Comparison of ENCODE assay signal across 16 cellular contexts in the genomic region with DNA sequence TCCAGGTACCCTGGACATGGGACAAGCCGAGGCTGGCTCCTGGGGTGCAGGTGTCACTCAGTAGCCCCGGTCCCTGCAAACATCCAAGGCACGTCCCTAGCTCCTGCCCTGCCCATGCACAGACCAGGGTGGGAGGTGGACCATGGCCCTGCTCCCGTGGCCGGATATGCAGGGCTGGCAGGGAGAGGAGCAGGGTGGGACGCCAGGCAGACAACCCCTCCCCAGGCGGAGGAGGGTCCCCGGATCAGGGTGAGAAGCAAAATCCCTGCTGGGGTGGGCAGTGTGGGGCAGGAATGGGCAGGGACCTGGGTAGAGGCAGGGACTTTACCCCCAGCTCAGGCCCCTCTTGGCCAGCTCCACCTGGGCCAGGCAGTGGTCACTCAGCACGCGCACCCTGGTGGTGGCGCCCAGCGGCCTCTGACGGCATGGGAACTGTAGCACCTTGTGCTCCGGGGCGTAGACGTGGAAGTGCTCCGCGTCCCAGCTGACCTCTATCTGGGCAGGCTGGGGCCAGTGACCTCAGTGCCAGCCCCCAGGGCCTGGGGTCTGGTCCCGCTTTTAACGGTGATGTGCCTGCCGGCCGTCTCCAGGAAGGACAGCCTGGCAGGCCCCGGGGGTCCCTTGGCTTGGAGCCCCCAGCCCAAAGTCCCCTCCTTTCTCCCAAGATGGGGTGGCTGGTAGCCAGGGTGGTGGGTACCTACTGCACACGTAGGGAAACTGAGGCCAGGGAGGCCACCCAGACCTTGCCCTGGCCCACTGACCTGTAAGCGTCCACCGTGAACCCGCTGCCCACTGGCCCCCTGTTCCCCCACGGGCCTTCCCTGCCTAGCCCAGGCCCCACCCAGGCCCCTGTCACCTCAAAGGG. TPM values are rescaled to one million over a fixed set of nuclear protein-coding genes. Genes with fewer than 3 reads are reported as not detected.
A peak's percentile ranks its signal among the peaks of the same experiment; 100 is the strongest.
DNase-seq lines count a peak whose midpoint lies in the region; ATAC-seq and TF ChIP-seq lines count a peak whose summit lies in the region.
"Had no signal": no experiment of that assay in that cellular context is flagged by ENCODE, and none has a peak within 500 bp of the region (broad histone marks: within the 10 kb centered on the region; RNA-seq: fewer than 3 reads in every experiment).

No MANE protein-coding gene starts in this region.

- H3K4ac ChIP-seq in H9 (ENCODE audit: low read depth, low read length) = no peak overlapping the region
- H3K4ac ChIP-seq in mesenchymal stem cell (ENCODE audit: low read depth in 1 of 2, low read length in 2 of 2) = no peak overlapping the region

- H3K27ac Mint-ChIP-seq in H9 = no peak overlapping the region
- H3K27ac Mint-ChIP-seq: CD4-positive, CD25-positive, alpha-beta regulatory T cell had no signal

- H3K36me3 Mint-ChIP-seq in H9 (ENCODE audit: insufficient read depth in 1 of 3, low read depth in 3 of 3) = no peaks in the 10 kb centered on the region
- H3K36me3 Mint-ChIP-seq: CD4-positive, CD25-positive, alpha-beta regulatory T cell had no signal

- ATAC-seq in body of pancreas = peak; percentile 16

- H3K79me1 ChIP-seq in H9 (ENCODE audit: insufficient read depth, low read depth, low read length, poor library complexity, severe bottlenecking) (no peaks in the 10 kb centered on the region), mesenchymal stem cell (replicated peaks; ENCODE audit: low read length, poor library complexity, severe bottlenecking) (peaks cover 4% of the 10 kb centered on the region)

- H2BK5ac ChIP-seq in H9 (ENCODE audit: insufficient read length, low read length) (no peak overlapping the region), mesenchymal stem cell (ENCODE audit: low read depth, low read length, poor library complexity, severe bottlenecking) (no peak overlapping the region)

- H2BK15ac ChIP-seq in H9 (ENCODE audit: low read depth, low read length) (no peak overlapping the region), mesenchymal stem cell (ENCODE audit: low read depth, poor library complexity, severe bottlenecking) (no peak overlapping the region)

- H3T11ph ChIP-seq in H9 (ENCODE audit: low read length) = no peak overlapping the region

- no peak overlapping the region for H3K56ac ChIP-seq in H9 (ENCODE audit: insufficient read length, low read depth, low read length)

- H3K23ac ChIP-seq in H9 (ENCODE audit: insufficient read length, low read depth, low read length) = no peak overlapping the region
- no peak overlapping the region for H3K23ac ChIP-seq in mesenchymal stem cell (ENCODE audit: low read length in 2 of 2)

- H3K9me3 Mint-ChIP-seq in H9 = no peaks in the 10 kb centered on the region; a peak in 1 of 5 replicates
- H3K9me3 Mint-ChIP-seq: CD4-positive, CD25-positive, alpha-beta regulatory T cell had no signal

- TF ChIP-seq POLR2A in body of pancreas (IDR thresholded peaks at IDR 0.05) = no peak

- no peak overlapping the region for H3K18ac ChIP-seq in H9 (ENCODE audit: insufficient read length, low read depth, low read length)
- no peak overlapping the region for H3K18ac ChIP-seq in mesenchymal stem cell (ENCODE audit: low read depth in 1 of 2, low read length in 2 of 2)

- H3K4me1 ChIP-seq in H9 (ENCODE audit: insufficient read depth, low read length) (peaks cover 2% of the 10 kb centered on the region; the same call in 1 of the 2 replicates), body of pancreas (peaks cover 21% of the 10 kb centered on the region), mesenchymal stem cell (ENCODE audit: control insufficient read depth, insufficient read depth, low read depth, low read length) (peaks cover 50% of the 10 kb centered on the region)

- H3K4me2 ChIP-seq in H9 (ENCODE audit: insufficient read depth, insufficient read length, low read length) (no peak overlapping the region), mesenchymal stem cell (ENCODE audit: low read length, poor library complexity, severe bottlenecking) (no peak overlapping the region)

- H3K27me3 ChIP-seq in H9 (ENCODE audit: insufficient read depth, low read length) (no peaks in the 10 kb centered on the region), body of pancreas (peaks cover 0 to 4% of the 10 kb centered on the region in 2 donors), mesenchymal stem cell (ENCODE audit: control insufficient read depth in 1 of 2, insufficient read depth in 1 of 2, low read length in 2 of 2) (peaks cover 7 to 35% of the 10 kb centered on the region in 2 experiments)

- H3K27ac ChIP-seq in H9 (ENCODE audit: insufficient read length, low read depth, low read length) = no peak overlapping the region
- no peak overlapping the region for H3K27ac ChIP-seq in body of pancreas
- no peak overlapping the region for H3K27ac ChIP-seq in mesenchymal stem cell (ENCODE audit: low read length, poor library complexity, severe bottlenecking)
- H3K27ac ChIP-seq: SK-N-MC had no signal

- no CpG with 5 or more reads among the region's 28 CpGs for WGBS in H9 (ENCODE audit: extremely low coverage, insufficient read length, low lambda C conversion rate)
- WGBS in body of pancreas, 2 donors = 57 to 78% methylated on average over 9 to 23 of the region's 28 CpGs
- WGBS in mesenchymal stem cell = 90% methylated on average over 28 of the region's 28 CpGs

- H2BK120ac ChIP-seq in H9 (ENCODE audit: low read depth, low read length, poor library complexity, severe bottlenecking) (no peak overlapping the region), mesenchymal stem cell (ENCODE audit: low read depth, low read length) (no peak overlapping the region)

- H2BK12ac ChIP-seq in H9 (ENCODE audit: insufficient read length, low read depth, low read length) (no peak overlapping the region), mesenchymal stem cell (ENCODE audit: low read length in 2 of 2) (no peak overlapping the region)

- 0 out of 2 replicates have a peak overlapping the region, but pooled peaks have one; percentile 19 for H3K14ac ChIP-seq in H9 (ENCODE audit: insufficient read depth, low read length)
- no peak overlapping the region for H3K14ac ChIP-seq in mesenchymal stem cell (ENCODE audit: low read length in 2 of 2)

- H4K91ac ChIP-seq in H9 (ENCODE audit: insufficient read length, low read depth, low read length) (no peak overlapping the region), mesenchymal stem cell (ENCODE audit: low read length) (peak overlapping the region; percentile 21)

- TF ChIP-seq CTCF in H9 (conservative IDR thresholded peaks at IDR 0.05) (no peak), body of pancreas (IDR thresholded peaks at IDR 0.05) (peak in 3 of 7 experiments; percentile 32 to 53 (median 46))

- H2BK20ac ChIP-seq in H9 (ENCODE audit: low read depth, low read length, poor library complexity, severe bottlenecking) = no peak overlapping the region

- H4K8ac ChIP-seq in H9 (replicated peaks; ENCODE audit: insufficient read length, low read depth, low read length) (no peak overlapping the region), mesenchymal stem cell (ENCODE audit: low read length) (no peak overlapping the region)

- H4K20me1 ChIP-seq in H9 (ENCODE audit: control insufficient read depth, insufficient read depth, insufficient read length) = no peaks in the 10 kb centered on the region

- H2AK5ac ChIP-seq in H9 (ENCODE audit: insufficient read length, low read length) (no peak overlapping the region), mesenchymal stem cell (ENCODE audit: low read length, severe bottlenecking) (no peak overlapping the region)

- H3K36me3 ChIP-seq in body of pancreas (replicated peaks in 1 of 2; ENCODE audit: insufficient read depth in 1 of 2, low read depth in 2 of 2) (no peaks in the 10 kb centered on the region), mesenchymal stem cell (ENCODE audit: control insufficient read depth in 1 of 2, insufficient read depth in 2 of 2, low read depth in 1 of 2, low read length in 2 of 2) (no peaks in the 10 kb centered on the region)

- H3K23me2 ChIP-seq in H9 (ENCODE audit: insufficient read length, low read depth, low read length, poor library complexity, severe bottlenecking) = no peaks in the 10 kb centered on the region

- no peak overlapping the region for H3K4me3 Mint-ChIP-seq in H9
- H3K4me3 Mint-ChIP-seq: CD4-positive, CD25-positive, alpha-beta regulatory T cell had no signal

- H3K9me3 ChIP-seq in H9 (ENCODE audit: control insufficient read depth, low read depth, low read length) (no peaks in the 10 kb centered on the region), body of pancreas (no peaks in the 10 kb centered on the region), mesenchymal stem cell (ENCODE audit: control insufficient read depth, low read length) (no peaks in the 10 kb centered on the region)

- H3K9ac ChIP-seq in H9 (ENCODE audit: extremely low read depth, insufficient read length, low read length) = no peak overlapping the region
- H3K9ac ChIP-seq in mesenchymal stem cell (ENCODE audit: low read length) = no peak overlapping the region

- no peaks in the 10 kb centered on the region; the same call in 1 of the 2 replicates for H3K27me3 Mint-ChIP-seq in H9 (ENCODE audit: low read depth)
- H3K27me3 Mint-ChIP-seq: CD4-positive, CD25-positive, alpha-beta regulatory T cell had no signal

- intact Hi-C loops in body of pancreas (cut with DNase I) = no loop called here

- no peaks in the 10 kb centered on the region for H3K79me2 ChIP-seq in H9 (ENCODE audit: insufficient read depth, low read length)

- no peak overlapping the region for H4K5ac ChIP-seq in H9 (ENCODE audit: insufficient read length, low read depth, low read length)

- H2AFZ ChIP-seq in H9 (ENCODE audit: low read length) = no peak overlapping the region
- H2AFZ ChIP-seq in mesenchymal stem cell (ENCODE audit: low read depth, low read length) = no peak overlapping the region

- peaks cover 17 to 31% of the 10 kb centered on the region in 2 experiments for H3K4me1 Mint-ChIP-seq in H9

- H3K4me3 ChIP-seq in body of pancreas = no peak overlapping the region
- peak overlapping the region in 1 of 2 experiments; percentile 8 for H3K4me3 ChIP-seq in mesenchymal stem cell (ENCODE audit: insufficient read depth in 1 of 2, low read depth in 1 of 2, low read length in 2 of 2)
- H3K4me3 ChIP-seq: SK-N-MC had no signal

- DNase-seq in 8988T = peak; percentile 29
- no peak for DNase-seq in H9
- DNase-seq in body of pancreas = peak; percentile 52 to 89 (median 76)
- DNase-seq in mesenchymal stem cell = no peak
- DNase-seq in nucleus accumbens (lab: John Stamatoyannopoulos, UW) = no peak
- DNase-seq in NCI-H187 (lab: John Stamatoyannopoulos, UW) = no peak
- no peak for DNase-seq in inferior parietal cortex (ENCODE audit: extremely low spot score)
- no peak for DNase-seq in foreskin melanocyte
- DNase-seq: CD4-positive, CD25-positive, alpha-beta regulatory T cell; NCI-H1092; NCI-H1694; NCI-H345; NCI-H526 treated with DMSO at 0.1 percent for 48 hours had no signal

RNA-seq across cellular contexts. Expression of a gene that starts 1.2 kb away (rescaled TPM):
- total RNA-seq in H9 (2021) (not detected in 2 replicates), body of pancreas (not detected)
- polyA plus RNA-seq in mesenchymal stem cell (2013, experiment 1 of 2) = not detected
- polyA plus RNA-seq in mesenchymal stem cell (2013, experiment 2 of 2) = not detected
- total RNA-seq: A673; CD4-positive, CD25-positive, alpha-beta regulatory T cell; HT-29 had no signal
- polyA plus RNA-seq: CD4-positive, CD25-positive, alpha-beta regulatory T cell had no signal

RNA-seq across cellular contexts. Expression of a gene that starts 44.5 kb away (rescaled TPM):
- total RNA-seq in H9 (2021) = 52.9 and 55.3 TPM in 2 replicates
- total RNA-seq in body of pancreas = 100 to 1,000 TPM in 1 of 2 donors, 10 to 100 TPM in 1; 47.8 to 142 TPM
- 0.22 TPM for polyA plus RNA-seq in mesenchymal stem cell (2013, experiment 1 of 2)
- polyA plus RNA-seq in mesenchymal stem cell (2013, experiment 2 of 2) = 0.21 TPM

Comparison
In these comparisons a context has a peak if more than half of its experiments do, and no peak if none do; other contexts are left out.
1. DNase-seq: peak in 8988T (single experiment) and body of pancreas (4 of 4); none in H9 (single experiment), mesenchymal stem cell (single experiment), nucleus accumbens (0 of 56), NCI-H187 (0 of 2), inferior parietal cortex (single experiment) and foreskin melanocyte (single experiment).